In genomic region chr11:2151500-2152257, GRCh38 we compare ENCODE assay signal across 1 cellular context.
A peak's percentile ranks its signal among the peaks of the same experiment; 100 is the strongest.
TF ChIP-seq lines count a peak whose summit lies in the region.

No MANE protein-coding gene starts in this region.

TF ChIP-seq in HepG2, 621 proteins besides CTCF, POLR2A, EP300 and RAD21 (continued from another document and continues in another):
- TF ChIP-seq, protein P1, sequence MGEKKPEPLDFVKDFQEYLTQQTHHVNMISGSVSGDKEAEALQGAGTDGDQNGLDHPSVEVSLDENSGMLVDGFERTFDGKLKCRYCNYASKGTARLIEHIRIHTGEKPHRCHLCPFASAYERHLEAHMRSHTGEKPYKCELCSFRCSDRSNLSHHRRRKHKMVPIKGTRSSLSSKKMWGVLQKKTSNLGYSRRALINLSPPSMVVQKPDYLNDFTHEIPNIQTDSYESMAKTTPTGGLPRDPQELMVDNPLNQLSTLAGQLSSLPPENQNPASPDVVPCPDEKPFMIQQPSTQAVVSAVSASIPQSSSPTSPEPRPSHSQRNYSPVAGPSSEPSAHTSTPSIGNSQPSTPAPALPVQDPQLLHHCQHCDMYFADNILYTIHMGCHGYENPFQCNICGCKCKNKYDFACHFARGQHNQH (CRISPR knock-in tag; IDR thresholded peaks at IDR 0.05): no peak
- TF ChIP-seq HNF4G (IDR thresholded peaks at IDR 0.05; ENCODE audit: borderline replicate concordance, low read depth, low read length) (no peak), HNF4G (CRISPR knock-in tag; IDR thresholded peaks at IDR 0.05; ENCODE audit: borderline replicate concordance, low read depth) (no peak), EZH2 (conservative IDR thresholded peaks at IDR 0.05; ENCODE audit: low read depth, low read length) (no peak), HDAC1 (CRISPR knock-in tag; IDR thresholded peaks at IDR 0.05) (no peak), HOXA9 (CRISPR knock-in tag; IDR thresholded peaks at IDR 0.05; ENCODE audit: borderline replicate concordance) (no peak), ZNF225 (CRISPR knock-in tag; IDR thresholded peaks at IDR 0.05) (no peak), ZNF335 (CRISPR knock-in tag; IDR thresholded peaks at IDR 0.05) (no peak), PLSCR1 (CRISPR knock-in tag; IDR thresholded peaks at IDR 0.05; ENCODE audit: borderline replicate concordance) (no peak), FOSL1 (CRISPR knock-in tag; IDR thresholded peaks at IDR 0.05; ENCODE audit: borderline replicate concordance) (no peak), ZNF691 (CRISPR knock-in tag; IDR thresholded peaks at IDR 0.05; ENCODE audit: borderline replicate concordance, low read depth) (no peak), SSRP1 (CRISPR knock-in tag; IDR thresholded peaks at IDR 0.05) (no peak), ZNF274 (CRISPR knock-in tag; IDR thresholded peaks at IDR 0.05) (0 out of 2 replicates have a peak, but pooled peaks have one; percentile 22), ZSCAN21 (CRISPR knock-in tag; IDR thresholded peaks at IDR 0.05; ENCODE audit: borderline replicate concordance) (no peak), HOXA3 (CRISPR knock-in tag; IDR thresholded peaks at IDR 0.05) (0 out of 2 replicates have a peak, but pooled peaks have one; percentile 14), HNRNPUL1 (IDR thresholded peaks at IDR 0.05; ENCODE audit: low read depth, low read length) (no peak), FOSL2 (CRISPR knock-in tag; IDR thresholded peaks at IDR 0.05) (no peak), DNMT1 (CRISPR knock-in tag; IDR thresholded peaks at IDR 0.05) (no peak), THAP9 (CRISPR knock-in tag; IDR thresholded peaks at IDR 0.05; ENCODE audit: borderline replicate concordance) (no peak), HMGXB4 (CRISPR knock-in tag; IDR thresholded peaks at IDR 0.05; ENCODE audit: borderline replicate concordance in 1 of 2, low read depth in 1 of 2) (peak in 1 of 2 experiments; percentile 66; a peak in 2 of 4 replicates), PPARG (CRISPR knock-in tag; conservative IDR thresholded peaks at IDR 0.05) (no peak), ZNF441 (CRISPR knock-in tag; IDR thresholded peaks at IDR 0.05; ENCODE audit: borderline replicate concordance) (no peak), ARNT2 (CRISPR knock-in tag; IDR thresholded peaks at IDR 0.05; ENCODE audit: low read depth) (0 out of 2 replicates have a peak, but pooled peaks have one; percentile 25), SRSF9 (IDR thresholded peaks at IDR 0.05; ENCODE audit: borderline replicate concordance, insufficient read depth, low read depth, low read length, poor library complexity, severe bottlenecking) (no peak), ASH2L (IDR thresholded peaks at IDR 0.05; ENCODE audit: insufficient read length, low read depth, low read length) (no peak), ZBTB38 (CRISPR knock-in tag; IDR thresholded peaks at IDR 0.05) (0 out of 2 replicates have a peak, but pooled peaks have one; percentile 12), ZNF501 (CRISPR knock-in tag; IDR thresholded peaks at IDR 0.05) (peak; percentile 65; the same call in 1 of the 2 replicates), CREM (IDR thresholded peaks at IDR 0.05) (no peak), CREM (CRISPR knock-in tag; IDR thresholded peaks at IDR 0.05) (no peak), ZFYVE20 (CRISPR knock-in tag; IDR thresholded peaks at IDR 0.05; ENCODE audit: borderline replicate concordance, low read depth) (no peak), FIP1L1 (IDR thresholded peaks at IDR 0.05; ENCODE audit: borderline replicate concordance, insufficient read depth, low read depth, low read length) (no peak), ZNF569 (CRISPR knock-in tag; IDR thresholded peaks at IDR 0.05; ENCODE audit: borderline replicate concordance) (no peak), ZC3H4 (CRISPR knock-in tag; IDR thresholded peaks at IDR 0.05; ENCODE audit: borderline replicate concordance) (no peak), SPEN (CRISPR knock-in tag; IDR thresholded peaks at IDR 0.05; ENCODE audit: low read depth) (no peak), PATZ1 (CRISPR knock-in tag; IDR thresholded peaks at IDR 0.05) (peak; percentile 63), BRD4 (CRISPR knock-in tag; IDR thresholded peaks at IDR 0.05) (no peak), ZNF382 (CRISPR knock-in tag; IDR thresholded peaks at IDR 0.05; ENCODE audit: borderline replicate concordance) (no peak), ZNF777 (CRISPR knock-in tag; IDR thresholded peaks at IDR 0.05) (no peak), ZFP90 (CRISPR knock-in tag; IDR thresholded peaks at IDR 0.05; ENCODE audit: borderline replicate concordance) (no peak), RARG (CRISPR knock-in tag; IDR thresholded peaks at IDR 0.05; ENCODE audit: low read depth) (no peak), PHF5A (CRISPR knock-in tag; IDR thresholded peaks at IDR 0.05; ENCODE audit: low read depth, unreplicated experiment) (no peak), AKAP8 (CRISPR knock-in tag; IDR thresholded peaks at IDR 0.05) (0 out of 2 replicates have a peak, but pooled peaks have one; percentile 31), SMC3 (IDR thresholded peaks at IDR 0.05; ENCODE audit: low read length) (peak; percentile 88), FOXK1 (CRISPR knock-in tag; IDR thresholded peaks at IDR 0.05; ENCODE audit: borderline replicate concordance, low read depth) (no peak), ZMYM3 (CRISPR knock-in tag; IDR thresholded peaks at IDR 0.05) (no peak), LBX2 (CRISPR knock-in tag; IDR thresholded peaks at IDR 0.05; ENCODE audit: borderline replicate concordance) (no peak), TOE1 (CRISPR knock-in tag; IDR thresholded peaks at IDR 0.05) (no peak), ELF4 (CRISPR knock-in tag; IDR thresholded peaks at IDR 0.05; ENCODE audit: borderline replicate concordance) (no peak), RCOR2 (CRISPR knock-in tag; IDR thresholded peaks at IDR 0.05) (no peak), KLF13 (CRISPR knock-in tag; IDR thresholded peaks at IDR 0.05) (no peak)
- TF ChIP-seq, protein P2, sequence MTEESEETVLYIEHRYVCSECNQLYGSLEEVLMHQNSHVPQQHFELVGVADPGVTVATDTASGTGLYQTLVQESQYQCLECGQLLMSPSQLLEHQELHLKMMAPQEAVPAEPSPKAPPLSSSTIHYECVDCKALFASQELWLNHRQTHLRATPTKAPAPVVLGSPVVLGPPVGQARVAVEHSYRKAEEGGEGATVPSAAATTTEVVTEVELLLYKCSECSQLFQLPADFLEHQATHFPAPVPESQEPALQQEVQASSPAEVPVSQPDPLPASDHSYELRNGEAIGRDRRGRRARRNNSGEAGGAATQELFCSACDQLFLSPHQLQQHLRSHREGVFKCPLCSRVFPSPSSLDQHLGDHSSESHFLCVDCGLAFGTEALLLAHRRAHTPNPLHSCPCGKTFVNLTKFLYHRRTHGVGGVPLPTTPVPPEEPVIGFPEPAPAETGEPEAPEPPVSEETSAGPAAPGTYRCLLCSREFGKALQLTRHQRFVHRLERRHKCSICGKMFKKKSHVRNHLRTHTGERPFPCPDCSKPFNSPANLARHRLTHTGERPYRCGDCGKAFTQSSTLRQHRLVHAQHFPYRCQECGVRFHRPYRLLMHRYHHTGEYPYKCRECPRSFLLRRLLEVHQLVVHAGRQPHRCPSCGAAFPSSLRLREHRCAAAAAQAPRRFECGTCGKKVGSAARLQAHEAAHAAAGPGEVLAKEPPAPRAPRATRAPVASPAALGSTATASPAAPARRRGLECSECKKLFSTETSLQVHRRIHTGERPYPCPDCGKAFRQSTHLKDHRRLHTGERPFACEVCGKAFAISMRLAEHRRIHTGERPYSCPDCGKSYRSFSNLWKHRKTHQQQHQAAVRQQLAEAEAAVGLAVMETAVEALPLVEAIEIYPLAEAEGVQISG (CRISPR knock-in tag; IDR thresholded peaks at IDR 0.05): no peak; the same call in 1 of the 2 replicates
- TF ChIP-seq, protein P3, sequence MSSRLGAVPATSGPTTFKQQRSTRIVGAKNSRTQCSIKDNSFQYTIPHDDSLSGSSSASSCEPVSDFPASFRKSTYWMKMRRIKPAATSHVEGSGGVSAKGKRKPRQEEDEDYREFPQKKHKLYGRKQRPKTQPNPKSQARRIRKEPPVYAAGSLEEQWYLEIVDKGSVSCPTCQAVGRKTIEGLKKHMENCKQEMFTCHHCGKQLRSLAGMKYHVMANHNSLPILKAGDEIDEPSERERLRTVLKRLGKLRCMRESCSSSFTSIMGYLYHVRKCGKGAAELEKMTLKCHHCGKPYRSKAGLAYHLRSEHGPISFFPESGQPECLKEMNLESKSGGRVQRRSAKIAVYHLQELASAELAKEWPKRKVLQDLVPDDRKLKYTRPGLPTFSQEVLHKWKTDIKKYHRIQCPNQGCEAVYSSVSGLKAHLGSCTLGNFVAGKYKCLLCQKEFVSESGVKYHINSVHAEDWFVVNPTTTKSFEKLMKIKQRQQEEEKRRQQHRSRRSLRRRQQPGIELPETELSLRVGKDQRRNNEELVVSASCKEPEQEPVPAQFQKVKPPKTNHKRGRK (CRISPR knock-in tag; IDR thresholded peaks at IDR 0.05): no peak
- TF ChIP-seq, protein P4, sequence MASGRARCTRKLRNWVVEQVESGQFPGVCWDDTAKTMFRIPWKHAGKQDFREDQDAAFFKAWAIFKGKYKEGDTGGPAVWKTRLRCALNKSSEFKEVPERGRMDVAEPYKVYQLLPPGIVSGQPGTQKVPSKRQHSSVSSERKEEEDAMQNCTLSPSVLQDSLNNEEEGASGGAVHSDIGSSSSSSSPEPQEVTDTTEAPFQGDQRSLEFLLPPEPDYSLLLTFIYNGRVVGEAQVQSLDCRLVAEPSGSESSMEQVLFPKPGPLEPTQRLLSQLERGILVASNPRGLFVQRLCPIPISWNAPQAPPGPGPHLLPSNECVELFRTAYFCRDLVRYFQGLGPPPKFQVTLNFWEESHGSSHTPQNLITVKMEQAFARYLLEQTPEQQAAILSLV (CRISPR knock-in tag; IDR thresholded peaks at IDR 0.05; ENCODE audit: borderline replicate concordance): peak; percentile 36; the same call in 1 of the 2 replicates
- TF ChIP-seq, protein P5, sequence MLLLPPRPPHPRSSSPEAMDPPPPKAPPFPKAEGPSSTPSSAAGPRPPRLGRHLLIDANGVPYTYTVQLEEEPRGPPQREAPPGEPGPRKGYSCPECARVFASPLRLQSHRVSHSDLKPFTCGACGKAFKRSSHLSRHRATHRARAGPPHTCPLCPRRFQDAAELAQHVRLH (CRISPR knock-in tag; IDR thresholded peaks at IDR 0.05; ENCODE audit: borderline replicate concordance, low read depth): no peak
